Comparison of ENCODE assay signal across 27 cellular contexts in the genomic region with DNA sequence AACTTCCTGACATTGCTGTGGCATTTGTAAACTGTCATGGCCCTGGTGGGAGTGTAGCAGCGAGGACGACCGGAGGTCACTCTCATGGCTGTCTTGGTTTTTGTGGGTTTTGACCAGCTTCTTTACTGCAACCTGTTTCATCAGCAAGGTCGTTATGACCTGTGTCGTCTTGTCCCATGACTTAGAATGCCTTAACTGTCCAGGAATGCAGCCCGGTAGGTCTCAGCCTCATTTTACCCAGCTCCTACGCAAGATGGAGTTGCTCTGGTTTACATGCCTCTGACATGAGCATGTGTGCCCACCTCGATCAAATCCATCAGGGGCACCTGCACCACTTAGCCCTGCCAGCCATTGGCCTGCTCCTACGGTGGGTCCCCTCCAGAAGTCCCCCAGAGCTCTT.
"Had no signal": no experiment of that assay in that cellular context is flagged by ENCODE, and none has a peak within 500 bp of the region (broad histone marks: within the 10 kb centered on the region; RNA-seq: fewer than 3 reads in every experiment).

No MANE protein-coding gene starts in this region.

- H3K9ac ChIP-seq: neural progenitor cell had no signal

- H3K9me3 ChIP-seq: body of pancreas, esophagus muscularis mucosa, gastrocnemius medialis, heart left ventricle, sigmoid colon, testis had no signal

- H3K27ac ChIP-seq: body of pancreas, esophagus muscularis mucosa, gastrocnemius medialis, heart left ventricle, neural progenitor cell, sigmoid colon, testis, VCaP had no signal

- H3K36me3 Mint-ChIP-seq: activated CD8-positive, alpha-beta memory T cell treated with anti-CD3 and anti-CD28 coated beads, Interleukin-2, amount 10 ng/mL, durations not matched to agents 7 days and 5 days; activated naive CD4-positive, alpha-beta T cell treated with anti-CD3 and anti-CD28 coated beads, Interleukin-2, amount 10 ng/mL, durations not matched to agents 7 days and 5 days; naive thymus-derived CD8-positive, alpha-beta T cell; neural progenitor cell; type B pancreatic cell had no signal

- H2AFZ ChIP-seq: neural progenitor cell had no signal

- H3K27me3 ChIP-seq: body of pancreas, gastrocnemius medialis, sigmoid colon, testis had no signal

- DNase-seq: activated CD4-positive, alpha-beta T cell treated with anti-CD3 and anti-CD28 coated beads, Interleukin-2, amount 10 ng/mL, durations not matched to agents 24 days and 14 days; activated CD8-positive, alpha-beta memory T cell treated with anti-CD3 and anti-CD28 coated beads, Interleukin-2, amount 10 ng/mL, durations not matched to agents 7 days and 5 days; activated CD8-positive, alpha-beta T cell treated with anti-CD3 and anti-CD28 coated beads for 36 hours; activated effector memory CD4-positive, alpha-beta T cell treated with anti-CD3 and anti-CD28 coated beads, Interleukin-2, amount 50 U/mL, for 16 hours; activated naive CD4-positive, alpha-beta T cell treated with anti-CD3 and anti-CD28 coated beads, Interleukin-2, amount 10 ng/mL, durations not matched to agents 7 days and 5 days; activated T-cell treated with anti-CD3 and anti-CD28 coated beads for 4 hours; amygdala; body of pancreas; caudate nucleus; dermis blood vessel endothelial cell; effector CD8-positive, alpha-beta T cell; gastrocnemius medialis; heart left ventricle; islet precursor cell; left colon; naive thymus-derived CD8-positive, alpha-beta T cell; retina; sigmoid colon; stimulated activated CD4-positive, alpha-beta T cell treated with anti-CD3 and anti-CD28 coated beads, Interleukin-4, amount 100 ng/mL, for 1 hour; stimulated activated naive CD4-positive, alpha-beta T cell; testis had no signal

- H3K27me3 Mint-ChIP-seq: activated CD8-positive, alpha-beta T cell treated with anti-CD3 and anti-CD28 coated beads for 36 hours; naive thymus-derived CD8-positive, alpha-beta T cell had no signal

- H3K4me3 ChIP-seq: body of pancreas, esophagus muscularis mucosa, gastrocnemius medialis, heart left ventricle, neural progenitor cell, sigmoid colon, testis had no signal

- H3K4me3 Mint-ChIP-seq: activated CD4-positive, alpha-beta T cell treated with anti-CD3 and anti-CD28 coated beads, Interleukin-2, amount 10 ng/mL, durations not matched to agents 24 days and 14 days; activated CD8-positive, alpha-beta memory T cell treated with anti-CD3 and anti-CD28 coated beads, Interleukin-2, amount 10 ng/mL, durations not matched to agents 7 days and 5 days; activated CD8-positive, alpha-beta T cell treated with anti-CD3 and anti-CD28 coated beads for 36 hours; activated naive CD4-positive, alpha-beta T cell treated with anti-CD3 and anti-CD28 coated beads, Interleukin-2, amount 10 ng/mL, durations not matched to agents 7 days and 5 days; naive thymus-derived CD8-positive, alpha-beta T cell; neural progenitor cell; T-helper 2 cell treated with Interferon-gamma antibody and Interleukin-4, amounts not matched to agents 5 μg/mL and 100 μg/mL, for 36 hours; type B pancreatic cell had no signal

- H3K36me3 ChIP-seq: esophagus muscularis mucosa, gastrocnemius medialis, heart left ventricle, neural progenitor cell, sigmoid colon had no signal

- H3K4me1 ChIP-seq: esophagus muscularis mucosa, gastrocnemius medialis, heart left ventricle, neural progenitor cell, sigmoid colon, testis had no signal

- H3K27ac Mint-ChIP-seq: activated CD4-positive, alpha-beta T cell treated with anti-CD3 and anti-CD28 coated beads, Interleukin-2, amount 10 ng/mL, durations not matched to agents 24 days and 14 days; activated CD8-positive, alpha-beta memory T cell treated with anti-CD3 and anti-CD28 coated beads, Interleukin-2, amount 10 ng/mL, durations not matched to agents 7 days and 5 days; activated CD8-positive, alpha-beta T cell treated with anti-CD3 and anti-CD28 coated beads for 36 hours; activated naive CD4-positive, alpha-beta T cell treated with anti-CD3 and anti-CD28 coated beads, Interleukin-2, amount 10 ng/mL, durations not matched to agents 7 days and 5 days; progenitor cell of endocrine pancreas; T-helper 2 cell treated with Interferon-gamma antibody and Interleukin-4, amounts not matched to agents 5 μg/mL and 100 μg/mL, for 36 hours; type B pancreatic cell had no signal

- H3K9me3 Mint-ChIP-seq: activated CD4-positive, alpha-beta T cell treated with anti-CD3 and anti-CD28 coated beads, Interleukin-2, amount 10 ng/mL, durations not matched to agents 24 days and 14 days; activated CD8-positive, alpha-beta T cell treated with anti-CD3 and anti-CD28 coated beads for 36 hours; activated naive CD4-positive, alpha-beta T cell treated with anti-CD3 and anti-CD28 coated beads, Interleukin-2, amount 10 ng/mL, durations not matched to agents 7 days and 5 days; naive thymus-derived CD8-positive, alpha-beta T cell; neural progenitor cell; T-helper 2 cell treated with Interferon-gamma antibody and Interleukin-4, amounts not matched to agents 5 μg/mL and 100 μg/mL, for 36 hours; type B pancreatic cell had no signal

- H3K4me2 ChIP-seq: neural progenitor cell had no signal
